Comparison of ENCODE assay signal across 28 cellular contexts in the genomic region with DNA sequence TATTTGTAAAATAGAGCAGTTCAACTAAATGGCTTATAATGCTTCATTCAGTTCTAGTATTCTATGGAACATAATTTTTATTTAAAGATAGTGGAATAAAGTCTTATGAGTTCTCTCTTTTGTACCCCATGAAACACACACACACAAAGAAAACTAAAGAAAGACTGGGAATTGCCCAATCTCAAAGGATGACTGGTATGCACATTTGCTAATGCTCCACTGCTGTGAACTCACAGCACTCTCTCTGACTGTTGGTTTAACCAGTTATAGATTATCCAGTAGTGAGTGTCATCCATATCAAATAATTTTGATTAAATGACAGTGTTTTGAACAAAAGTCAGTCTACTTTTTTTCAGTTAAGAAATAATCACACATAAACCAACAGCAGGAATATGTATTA.
DNase-seq lines count a peak whose midpoint lies in the region; TF ChIP-seq lines count a peak whose summit lies in the region.
"Had no signal": no experiment of that assay in that cellular context is flagged by ENCODE, and none has a peak within 500 bp of the region (broad histone marks: within the 10 kb centered on the region; RNA-seq: fewer than 3 reads in every experiment).

No MANE protein-coding gene starts in this region.

- DNase-seq in AG04450 (ENCODE audit: low read depth, low spot score) (peak; percentile 3), LHCN-M2 (ENCODE audit: low read depth) (peak; percentile 11), dedifferentiated amniotic fluid mesenchymal stem cell (ENCODE audit: extremely low spot score) (peak; percentile 34), iris pigment epithelial cell (ENCODE audit: low read depth) (peak; percentile 43), DMS114 treated with DMSO at 0.1 percent for 48 hours (lab: John Stamatoyannopoulos, UW; ENCODE audit: unreplicated experiment) (no peak), NCI-H2107 treated with DMSO at 0.1 percent for 48 hours (lab: John Stamatoyannopoulos, UW; ENCODE audit: unreplicated experiment) (no peak)
- DNase-seq in activated CD8-positive, alpha-beta memory T cell treated with anti-CD3 and anti-CD28 coated beads, Interleukin-2, amount 50 U/mL, for 48 hours, result no peak
- no peak for DNase-seq in activated CD4-positive, alpha-beta T cell treated with anti-CD3 and anti-CD28 coated beads for 48 hours
- DNase-seq: activated CD4-positive, alpha-beta T cell treated with anti-CD3 and anti-CD28 coated beads for 36 hours; activated naive CD4-positive, alpha-beta T cell treated with Interleukin-2 at 50 U/mL for 16 hours; activated T-cell treated with anti-CD3 and anti-CD28 coated beads, Interleukin-2, amount 50 U/mL, for 72 hours; amygdala; CD8-positive, alpha-beta memory T cell; GF-D8; Kasumi-1; midbrain; naive thymus-derived CD8-positive, alpha-beta T cell; NCI-H146; NCI-H2107; NCI-H446 treated with DMSO at 0.1 percent for 48 hours; NCI-H82; SK-N-SH; T-helper 2 cell had no signal

- no peak overlapping the region for H3K27ac ChIP-seq in AG04450 (ENCODE audit: low read depth, low read length)
- H3K27ac ChIP-seq: cardiac muscle cell, coronary artery, esophagus muscularis mucosa, thoracic aorta, vagina had no signal

- no peak for TF ChIP-seq CTCF in AG04450 (IDR thresholded peaks at IDR 0.05; ENCODE audit: low read depth, low read length)

- POLR2A ChIA-PET in AG04450 (lab: Yijun Ruan, JAX), result no interaction called here

- no peaks in the 10 kb centered on the region for H3K9me3 ChIP-seq in AG04450 (ENCODE audit: control insufficient read depth, insufficient read depth, low read length)
- H3K9me3 ChIP-seq: esophagus muscularis mucosa, SK-N-SH, thoracic aorta, vagina had no signal

- CTCF ChIA-PET in AG04450 (lab: Charles Lee), result interaction anchor here (1.5 kb wide), 1 partner anchor 1147 kb away, joined by 3 read pairs; the partner anchor contains the start of gene CDC73

- H3K4me3 ChIP-seq in AG04450 (ENCODE audit: low read depth, low read length), result no peak overlapping the region
- H3K4me3 ChIP-seq: cardiac muscle cell, coronary artery, esophagus muscularis mucosa, thoracic aorta, vagina had no signal

- no peaks in the 10 kb centered on the region for H3K27me3 ChIP-seq in AG04450 (ENCODE audit: control insufficient read depth, insufficient read depth, low read length)
- H3K27me3 ChIP-seq: cardiac muscle cell, esophagus muscularis mucosa, vagina had no signal

Comparison
In these comparisons a context has a peak if more than half of its experiments do, and no peak if none do; other contexts are left out.
1. DNase-seq: peak in AG04450 (single experiment), LHCN-M2 (single experiment), dedifferentiated amniotic fluid mesenchymal stem cell (single experiment) and iris pigment epithelial cell (single experiment); none in DMS114 treated with DMSO at 0.1 percent for 48 hours (single experiment), activated CD8-positive, alpha-beta memory T cell treated with anti-CD3 and anti-CD28 coated beads, Interleukin-2, amount 50 U/mL, for 48 hours (single experiment), NCI-H2107 treated with DMSO at 0.1 percent for 48 hours (single experiment) and activated CD4-positive, alpha-beta T cell treated with anti-CD3 and anti-CD28 coated beads for 48 hours (single experiment).